12 cellular contexts compared by ENCODE assay signal in genomic region chr5:38473008-38473407, GRCh38.
DNase-seq lines count a peak whose midpoint lies in the region; ATAC-seq and TF ChIP-seq lines count a peak whose summit lies in the region.
"Had no signal": no experiment of that assay in that cellular context is flagged by ENCODE, and none has a peak within 500 bp of the region (broad histone marks: within the 10 kb centered on the region; RNA-seq: fewer than 3 reads in every experiment).

No MANE protein-coding gene starts in this region.

- H3K27ac ChIP-seq in gastrocnemius medialis: peak overlapping the region; percentile 24 to 58 (median 45)
- H3K27ac ChIP-seq: colonic mucosa had no signal

- peaks cover 31% of the 10 kb centered on the region in 2 donors for H3K4me1 ChIP-seq in gastrocnemius medialis
- H3K4me1 ChIP-seq: colonic mucosa had no signal

- TF ChIP-seq CTCF in fibroblast of villous mesenchyme (IDR thresholded peaks at IDR 0.05; ENCODE audit: insufficient read depth, low read depth, low read length) (no peak), gastrocnemius medialis (IDR thresholded peaks at IDR 0.05 in 4 of 5, conservative IDR thresholded peaks at IDR 0.05 in 1 of 5) (no peak)

- in situ Hi-C loops in gastrocnemius medialis (cut with MboI; ENCODE audit: low sequenced_read_pairs in 4 of 4): no loop called here

- ATAC-seq in gastrocnemius medialis (no peak), HG02970 (IDR thresholded peaks at IDR 0.05; ENCODE audit: low FRiP score, unreplicated experiment) (no peak), HG03025 (IDR thresholded peaks at IDR 0.05; ENCODE audit: low FRiP score, unreplicated experiment) (no peak), GM21360 (IDR thresholded peaks at IDR 0.05; ENCODE audit: unreplicated experiment) (no peak)

- H3K27me3 ChIP-seq in gastrocnemius medialis: no peaks in the 10 kb centered on the region
- H3K27me3 ChIP-seq: colonic mucosa had no signal

- H3K36me3 ChIP-seq in gastrocnemius medialis: no peaks in the 10 kb centered on the region
- H3K36me3 ChIP-seq: colonic mucosa had no signal

- no peak for TF ChIP-seq POLR2A in gastrocnemius medialis (IDR thresholded peaks at IDR 0.05)

- intact Hi-C loops in gastrocnemius medialis (cut with DNase I; ENCODE audit: low total_unique reads): no loop called here

- DNase-seq in NCI-H1436 (lab: John Stamatoyannopoulos, UW): peak; percentile 74
- peak; percentile 86 for DNase-seq in NCI-H524 treated with DMSO at 0.1 percent for 48 hours (lab: John Stamatoyannopoulos, UW)
- peak; percentile 22 for DNase-seq in fibroblast of villous mesenchyme (ENCODE audit: low read depth)
- no peak for DNase-seq in gastrocnemius medialis
- DNase-seq: activated CD4-positive, alpha-beta T cell treated with anti-CD3 and anti-CD28 coated beads for 48 hours; activated T-cell treated with anti-CD3 and anti-CD28 coated beads, Interleukin-2, amount 50 U/mL, for 24 hours; colonic mucosa; stimulated activated naive CD4-positive, alpha-beta T cell treated with Interleukin-2 at 50 U/mL for 16 hours; T-helper 2 cell had no signal

- no peaks in the 10 kb centered on the region for H3K9me3 ChIP-seq in gastrocnemius medialis
- H3K9me3 ChIP-seq: colonic mucosa had no signal

- no peak overlapping the region for H3K4me3 ChIP-seq in fibroblast of villous mesenchyme (ENCODE audit: low read depth, low read length)
- H3K4me3 ChIP-seq in gastrocnemius medialis: no peak overlapping the region
- H3K4me3 ChIP-seq: colonic mucosa had no signal

Comparison
In these comparisons a context has a peak if more than half of its experiments do, and no peak if none do; other contexts are left out.
1. DNase-seq: peak in NCI-H1436 (single experiment), NCI-H524 treated with DMSO at 0.1 percent for 48 hours (single experiment) and fibroblast of villous mesenchyme (single experiment); none in gastrocnemius medialis (0 of 2).